8 cellular contexts compared by ENCODE assay signal in genomic region chr2:35428548-35428947, GRCh38.
DNase-seq lines count a peak whose midpoint lies in the region; ATAC-seq, FAIRE-seq and TF ChIP-seq lines count a peak whose summit lies in the region.

No MANE protein-coding gene starts in this region.

- H3K9me3 ChIP-seq in Caco-2: no peaks in the 10 kb centered on the region
- H3K9me3 ChIP-seq in MG63: no peaks in the 10 kb centered on the region
- no peaks in the 10 kb centered on the region for H3K9me3 ChIP-seq in K562 (replicated peaks; ENCODE audit: control insufficient read depth, insufficient read depth, low read depth, low read length)
- H3K9me3 ChIP-seq in Peyer's patch: no peaks in the 10 kb centered on the region

- H3K4me3 Mint-ChIP-seq in Caco-2 (ENCODE audit: unreplicated experiment): no peak overlapping the region

- POLR2A ChIA-PET in Caco-2 (lab: Charles Lee): no interaction called here
- POLR2A ChIA-PET in K562 (lab: Yijun Ruan, JAX): no interaction called here

- ATAC-seq in K562: no peak

- no peak overlapping the region for H3K4me3 ChIP-seq in Caco-2 (ENCODE audit: low read depth, low read length)
- H3K4me3 ChIP-seq in MG63: no peak overlapping the region
- H3K4me3 ChIP-seq in K562: no peak overlapping the region
- H3K4me3 ChIP-seq in Peyer's patch: no peak overlapping the region

- intact Hi-C loops in Caco-2 (cut with micrococcal nuclease; ENCODE audit: unreplicated experiment) (loop anchor here (5.0 kb wide), 1 partner anchor 261 kb away; no protein-coding TSS in a partner anchor), K562 (cut with micrococcal nuclease) (no loop called here)

- no peak overlapping the region for H3K4me2 ChIP-seq in K562 (ENCODE audit: insufficient read depth, low read length)

- H3K27ac ChIP-seq in K562 (ENCODE audit: extremely low read depth, low read depth, low read length) (no peak overlapping the region), Peyer's patch (no peak overlapping the region)

- no peaks in the 10 kb centered on the region for H3K4me1 ChIP-seq in Caco-2
- no peaks in the 10 kb centered on the region for H3K4me1 ChIP-seq in K562 (replicated peaks in 1 of 2; ENCODE audit: control insufficient read depth in 2 of 2, insufficient read depth in 2 of 2, low read length in 2 of 2)
- H3K4me1 ChIP-seq in Peyer's patch: no peaks in the 10 kb centered on the region

- TF ChIP-seq POLR2A in K562 (conservative IDR thresholded peaks at IDR 0.05) (no peak), Peyer's patch (IDR thresholded peaks at IDR 0.05) (no peak)

- H3K27me3 ChIP-seq in Caco-2 (replicated peaks; ENCODE audit: control insufficient read depth, insufficient read depth, low read length): no peaks in the 10 kb centered on the region
- H3K27me3 ChIP-seq in MG63: no peaks in the 10 kb centered on the region
- H3K27me3 ChIP-seq in K562 (ENCODE audit: control insufficient read depth in 2 of 2, insufficient read depth in 2 of 2, low read length in 2 of 2): no peaks in the 10 kb centered on the region
- H3K27me3 ChIP-seq in Peyer's patch: no peaks in the 10 kb centered on the region

- no TSS peak for BruUV-seq in Caco-2 (replicated peaks; lab: Mats Ljungman, UMichigan)
- no TSS peak for BruUV-seq in K562 (replicated peaks; lab: Mats Ljungman, UMichigan)

- H3K9ac ChIP-seq in K562 (ENCODE audit: insufficient read depth in 1 of 2, low read depth in 2 of 2, low read length in 2 of 2): no peak overlapping the region

- H3K27ac Mint-ChIP-seq in Caco-2 (ENCODE audit: unreplicated experiment): no peak overlapping the region

- in situ Hi-C loops in K562 (cut with MboI): no loop called here

- FAIRE-seq in GM19239 (lab: Jason Lieb, UNC): peak; percentile 28
- FAIRE-seq in K562 (lab: Jason Lieb, UNC): no peak

- peak; percentile 43 to 72 for TF ChIP-seq CTCF in Caco-2 (IDR thresholded peaks at IDR 0.05; ENCODE audit: insufficient read depth in 1 of 2, low read depth in 1 of 2, low read length in 1 of 2, severe bottlenecking in 1 of 2, unreplicated experiment in 1 of 2)
- TF ChIP-seq CTCF in K562 (IDR thresholded peaks at IDR 0.05 in 2 of 3, conservative IDR thresholded peaks at IDR 0.05 in 1 of 3; ENCODE audit: insufficient read depth in 2 of 3, low read depth in 1 of 3, low read length in 3 of 3): peak; percentile 29 to 57 (median 35); a peak in 5 of 6 replicates
- peak in 2 of 6 experiments; percentile 7 to 14 for TF ChIP-seq CTCF in Peyer's patch (IDR thresholded peaks at IDR 0.05)

- no peaks in the 10 kb centered on the region for H3K9me1 ChIP-seq in K562 (ENCODE audit: control insufficient read depth, insufficient read depth, low read length)

- no peaks in the 10 kb centered on the region for H3K36me3 ChIP-seq in Caco-2 (ENCODE audit: control insufficient read depth, insufficient read depth, low read length)
- H3K36me3 ChIP-seq in MG63: no peaks in the 10 kb centered on the region
- no peaks in the 10 kb centered on the region for H3K36me3 ChIP-seq in K562 (ENCODE audit: control insufficient read depth, insufficient read depth, low read length)
- no peaks in the 10 kb centered on the region for H3K36me3 ChIP-seq in Peyer's patch

- TF ChIP-seq RAD21 in K562 (CRISPR knock-in tag; conservative IDR thresholded peaks at IDR 0.05 in 1 of 2, IDR thresholded peaks at IDR 0.05 in 1 of 2): peak in 1 of 2 experiments; percentile 28; a peak in 2 of 4 replicates

- WGBS in K562 (ENCODE audit: insufficient coverage, low coverage, missing lambda C conversion rate): 0% methylated on average over 1 of the region's 1 CpG

- no peak for TF ChIP-seq EP300 in K562 (IDR thresholded peaks at IDR 0.05; ENCODE audit: low read length)

- H3K4me1 Mint-ChIP-seq in Caco-2 (ENCODE audit: low read depth, unreplicated experiment): no peaks in the 10 kb centered on the region

- no peaks in the 10 kb centered on the region for H3K79me2 ChIP-seq in K562 (ENCODE audit: control insufficient read depth, insufficient read depth, low read length)

- CTCF ChIA-PET in Caco-2 (lab: Charles Lee) (interaction anchor here (0.6 kb wide), 2 partner anchors 568 to 1416 kb away, joined by 3 to 4 read pairs; no protein-coding TSS in a partner anchor), K562 (lab: Yijun Ruan, JAX; ENCODE audit: low intra/inter-chr PET ratio) (no interaction called here)

- no peaks in the 10 kb centered on the region for H3K27me3 Mint-ChIP-seq in Caco-2 (ENCODE audit: insufficient read depth, unreplicated experiment)

- DNase-seq in Caco-2 (peak; percentile 52 to 62), GM19239 (ENCODE audit: insufficient read length, low spot score) (no peak), MG63 (peak; percentile 32), K562 (ENCODE audit: extremely low read depth in 1 of 4, low spot score in 3 of 4) (peak; percentile 4 to 36 (median 22)), medulla oblongata (ENCODE audit: extremely low spot score) (peak; percentile 84), Peyer's patch (no peak)
- DNase-seq in central memory CD4-positive, alpha-beta T cell: no peak
- no peak for DNase-seq in effector CD4-positive, alpha-beta T cell

- H2AFZ ChIP-seq in K562 (ENCODE audit: low read depth, low read length): no peak overlapping the region

- no peaks in the 10 kb centered on the region for H4K20me1 ChIP-seq in K562 (replicated peaks; ENCODE audit: control insufficient read depth, insufficient read depth, low read length)

- no peaks in the 10 kb centered on the region for H3K9me3 Mint-ChIP-seq in Caco-2 (ENCODE audit: unreplicated experiment)

- no peaks in the 10 kb centered on the region for H3K36me3 Mint-ChIP-seq in Caco-2 (ENCODE audit: insufficient read depth, unreplicated experiment)

TF ChIP-seq in K562, 482 proteins besides CTCF, POLR2A, EP300 and RAD21:
- 0 out of 2 replicates have a peak, but pooled peaks have one; percentile 8 for TF ChIP-seq SMC3 (conservative IDR thresholded peaks at IDR 0.05; ENCODE audit: insufficient read depth, low read depth, low read length)
- no peak for TF ChIP-seq CEBPZ (IDR thresholded peaks at IDR 0.05; ENCODE audit: borderline replicate concordance, low read depth, low read length)

Comparison
In these comparisons a context has a peak if more than half of its experiments do, and no peak if none do; other contexts are left out.
1. DNase-seq: peak in Caco-2 (2 of 2), MG63 (single experiment), K562 (4 of 4) and medulla oblongata (single experiment); none in GM19239 (single experiment), Peyer's patch (0 of 3), central memory CD4-positive, alpha-beta T cell (single experiment) and effector CD4-positive, alpha-beta T cell (single experiment).